In genomic region chr20:34037121-34037520, GRCh38 we compare ENCODE assay signal across 10 cellular contexts. TPM values are rescaled to one million over a fixed set of nuclear protein-coding genes. Genes with fewer than 3 reads are reported as not detected.
DNase-seq lines count a peak whose midpoint lies in the region; ATAC-seq, FAIRE-seq and TF ChIP-seq lines count a peak whose summit lies in the region.
"Had no signal": no experiment of that assay in that cellular context is flagged by ENCODE, and none has a peak within 500 bp of the region (broad histone marks: within the 10 kb centered on the region; RNA-seq: fewer than 3 reads in every experiment).

No MANE protein-coding gene starts in this region.

- H3K4me3 ChIP-seq in astrocyte (ENCODE audit: insufficient read depth, low read depth, low read length) (no peak overlapping the region), psoas muscle (no peak overlapping the region), aorta (ENCODE audit: low read length in 2 of 2) (no peak overlapping the region)
- H3K4me3 ChIP-seq: A549 had no signal

- DNase-seq in Right ventricle myocardium superior, result no peak
- DNase-seq in cardiac septum (ENCODE audit: low spot score), result no peak
- no peak for DNase-seq in astrocyte (ENCODE audit: low read depth)
- no peak for DNase-seq in psoas muscle
- peak in 1 of 2 donors; percentile 74 for DNase-seq in aorta
- no peak for DNase-seq in NCI-H187 (lab: John Stamatoyannopoulos, UW)
- DNase-seq in nephron progenitor cell, result no peak

- ATAC-seq in Right ventricle myocardium superior (ENCODE audit: poor library complexity) (peak; percentile 18), psoas muscle (peak in 2 of 4 donors; percentile 42 to 51), aorta (ENCODE audit: low FRiP score) (peak; percentile 61), HG03097 (IDR thresholded peaks at IDR 0.05; ENCODE audit: low FRiP score, unreplicated experiment) (no peak)
- ATAC-seq: A549 had no signal

- peaks cover 92% of the 10 kb centered on the region for H4K20me1 ChIP-seq in astrocyte (ENCODE audit: insufficient read depth, low read length)

- intact Hi-C loops in Right ventricle myocardium superior (cut with DNase I) (loop anchor here (5.0 kb wide), 1 partner anchor 40 kb away; no protein-coding TSS in a partner anchor), cardiac septum (cut with DNase I) (no loop called here), psoas muscle (cut with DNase I) (loop anchor here in 1 of 2 donors (5.0 kb wide), 1 partner anchor 40 kb away; no protein-coding TSS in a partner anchor), aorta (cut with DNase I) (no loop called here)

- H3K36me3 Mint-ChIP-seq in astrocyte (ENCODE audit: low read depth, unreplicated experiment) (peaks cover 8% of the 10 kb centered on the region), nephron progenitor cell (ENCODE audit: low read depth) (peaks cover 27% of the 10 kb centered on the region)

- no peak overlapping the region for H3K9ac ChIP-seq in astrocyte (ENCODE audit: low read length)

- H3K4me1 ChIP-seq in astrocyte (ENCODE audit: insufficient read depth, low read length), result no peaks in the 10 kb centered on the region
- H3K4me1 ChIP-seq in psoas muscle, result peaks cover 63% of the 10 kb centered on the region
- H3K4me1 ChIP-seq in aorta (ENCODE audit: control insufficient read depth in 1 of 2, insufficient read depth in 2 of 2, low read length in 2 of 2), result peaks cover 14 to 16% of the 10 kb centered on the region in 2 donors
- H3K4me1 ChIP-seq: A549 had no signal

- TF ChIP-seq CTCF in astrocyte (IDR thresholded peaks at IDR 0.05; ENCODE audit: insufficient read depth, low read depth, low read length), result no peak
- TF ChIP-seq CTCF in psoas muscle (IDR thresholded peaks at IDR 0.05), result no peak
- TF ChIP-seq CTCF in nephron progenitor cell (IDR thresholded peaks at IDR 0.05), result no peak

- H2AFZ ChIP-seq in astrocyte (ENCODE audit: low read depth, low read length), result no peak overlapping the region

- H3K27me3 ChIP-seq in astrocyte (ENCODE audit: insufficient read depth, low read length) (no peaks in the 10 kb centered on the region), psoas muscle (ENCODE audit: insufficient read depth in 3 of 3, low read length in 2 of 3) (no peaks in the 10 kb centered on the region), aorta (ENCODE audit: control insufficient read depth in 1 of 2, insufficient read depth in 2 of 2, low read length in 1 of 2) (no peaks in the 10 kb centered on the region)

- H3K9me3 ChIP-seq in astrocyte (ENCODE audit: insufficient read depth, low read depth, low read length) (no peaks in the 10 kb centered on the region), psoas muscle (no peaks in the 10 kb centered on the region), aorta (ENCODE audit: control insufficient read depth, low read length) (no peaks in the 10 kb centered on the region)
- H3K9me3 ChIP-seq: A549 had no signal

- H3K4me1 Mint-ChIP-seq in astrocyte (ENCODE audit: low read depth, unreplicated experiment) (peaks cover 15% of the 10 kb centered on the region), nephron progenitor cell (peaks cover 65% of the 10 kb centered on the region)

- 60 to 74% (median 61%) methylated on average over 4 of the region's 4 CpGs for WGBS in psoas muscle, 3 donors
- 62 to 63% methylated on average over 4 of the region's 4 CpGs for WGBS in aorta, 2 donors

- no peak for FAIRE-seq in astrocyte (lab: Jason Lieb, UNC)
- FAIRE-seq: A549, endothelial cell of umbilical vein had no signal

- H3K4me2 ChIP-seq in astrocyte (ENCODE audit: low read length), result no peak overlapping the region
- H3K4me2 ChIP-seq: A549 had no signal

- H3K27me3 Mint-ChIP-seq in astrocyte (ENCODE audit: low read depth, unreplicated experiment), result no peaks in the 10 kb centered on the region
- peaks cover 2% of the 10 kb centered on the region for H3K27me3 Mint-ChIP-seq in nephron progenitor cell (ENCODE audit: low read depth, poor library complexity)

- H3K27ac Mint-ChIP-seq in astrocyte (ENCODE audit: unreplicated experiment) (no peak overlapping the region), nephron progenitor cell (no peak overlapping the region)

- peaks cover 72% of the 10 kb centered on the region for H3K79me2 ChIP-seq in astrocyte (ENCODE audit: insufficient read depth, low read length)

- H3K9me3 Mint-ChIP-seq in astrocyte (ENCODE audit: unreplicated experiment) (no peaks in the 10 kb centered on the region), nephron progenitor cell (no peaks in the 10 kb centered on the region)

- H3K4me3 Mint-ChIP-seq in astrocyte (ENCODE audit: unreplicated experiment) (peak overlapping the region; percentile 31), nephron progenitor cell (no peak overlapping the region)

- H3K27ac ChIP-seq in astrocyte (ENCODE audit: low read depth, low read length) (no peak overlapping the region), psoas muscle (peak overlapping the region; percentile 44), aorta (ENCODE audit: low read depth in 1 of 2, low read length in 2 of 2) (no peak overlapping the region)
- H3K27ac ChIP-seq: A549 had no signal

- H3K36me3 ChIP-seq in astrocyte (ENCODE audit: insufficient read depth, low read length) (peaks cover 3% of the 10 kb centered on the region), psoas muscle (ENCODE audit: insufficient read depth in 1 of 2, low read depth in 1 of 2) (peaks cover 2 to 19% of the 10 kb centered on the region in 2 donors), aorta (ENCODE audit: control insufficient read depth in 1 of 2, insufficient read depth in 2 of 2, low read length in 1 of 2) (peaks cover 6 to 7% of the 10 kb centered on the region in 2 donors)

RNA-seq across cellular contexts. Expression of gene RALY, which starts 43.4 kb away (rescaled TPM):
- total RNA-seq in Right ventricle myocardium superior (105 TPM), cardiac septum (110 TPM), astrocyte (90.5 and 105 TPM in 2 replicates), psoas muscle (100 to 1,000 TPM in 2 of 4 donors, 10 to 100 TPM in 2; 92.3 to 120 (median 98.8) TPM), aorta (100 to 1,000 TPM; 114 to 134 TPM)
- polyA plus RNA-seq in psoas muscle (100 to 1,000 TPM; 139 to 325 (median 151) TPM), aorta (100 to 1,000 TPM; 120 to 148 TPM)
